Comparison of ENCODE assay signal across 27 cellular contexts in genomic region chr16:1009358-1010150, GRCh38. TPM values are rescaled to one million over a fixed set of nuclear protein-coding genes. Genes with fewer than 3 reads are reported as not detected.
"Had no signal": no experiment of that assay in that cellular context is flagged by ENCODE, and none has a peak within 500 bp of the region (broad histone marks: within the 10 kb centered on the region; RNA-seq: fewer than 3 reads in every experiment).

No MANE protein-coding gene starts in this region.

- H3K36me3 Mint-ChIP-seq: memory B cell; natural killer cell treated with Interleukin-12 subunit alpha and Interleukin-12 subunit beta and Interleukin-15 and Interleukin-18, amount 100 ng/mL, for 72 hours; stimulated activated memory B cell treated with anti-CD40 and anti-IgM and Interleukin-4, amounts not matched to agents 10 μg/mL and 1 μg/mL and 100 μg/mL, for 72 hours had no signal

- H3K9me3 Mint-ChIP-seq: dendritic cell treated with granulocyte-macrophage colony-stimulating factor and Interleukin-4, amounts not matched to agents 40 ng/mL and 50 ng/mL, for 4 days; memory B cell; natural killer cell treated with Interleukin-12 subunit alpha and Interleukin-12 subunit beta and Interleukin-15 and Interleukin-18, amount 100 ng/mL, for 72 hours; neural crest cell; stimulated activated memory B cell treated with anti-CD40 and anti-IgM and Interleukin-4, amounts not matched to agents 10 μg/mL and 1 μg/mL and 100 μg/mL, for 72 hours; stimulated activated naive CD8-positive, alpha-beta T cell treated with anti-CD3 and anti-CD28 coated beads, Interleukin-15, Interleukin-2, amounts not matched to agents 100 ng/mL and 50 ng/mL, for 24 hours had no signal

- H3K36me3 ChIP-seq: colonic mucosa, esophagus muscularis mucosa, gastroesophageal sphincter, heart left ventricle, prostate gland, right atrium auricular region, sigmoid colon, suprapubic skin, transverse colon, upper lobe of right lung, uterus had no signal

- H3K27ac Mint-ChIP-seq: dendritic cell treated with granulocyte-macrophage colony-stimulating factor and Interleukin-4, amounts not matched to agents 40 ng/mL and 50 ng/mL, for 4 days; memory B cell; natural killer cell treated with Interleukin-12 subunit alpha and Interleukin-12 subunit beta and Interleukin-15 and Interleukin-18, amount 100 ng/mL, for 72 hours; stimulated activated memory B cell treated with anti-CD40 and anti-IgM and Interleukin-4, amounts not matched to agents 10 μg/mL and 1 μg/mL and 100 μg/mL, for 72 hours; stimulated activated naive CD8-positive, alpha-beta T cell treated with anti-CD3 and anti-CD28 coated beads, Interleukin-15, Interleukin-2, amounts not matched to agents 100 ng/mL and 50 ng/mL, for 24 hours had no signal

- H3K4me3 Mint-ChIP-seq: dendritic cell treated with granulocyte-macrophage colony-stimulating factor and Interleukin-4, amounts not matched to agents 40 ng/mL and 50 ng/mL, for 4 days; memory B cell; natural killer cell treated with Interleukin-12 subunit alpha and Interleukin-12 subunit beta and Interleukin-15 and Interleukin-18, amount 100 ng/mL, for 72 hours; neural crest cell; stimulated activated memory B cell treated with anti-CD40 and anti-IgM and Interleukin-4, amounts not matched to agents 10 μg/mL and 1 μg/mL and 100 μg/mL, for 72 hours; stimulated activated naive CD8-positive, alpha-beta T cell treated with anti-CD3 and anti-CD28 coated beads, Interleukin-15, Interleukin-2, amounts not matched to agents 100 ng/mL and 50 ng/mL, for 24 hours had no signal

- ATAC-seq: foreskin keratinocyte; gastroesophageal sphincter; heart left ventricle; left lobe of liver; natural killer cell treated with Interleukin-12 subunit alpha and Interleukin-12 subunit beta and Interleukin-15 and Interleukin-18, amount 100 ng/mL, for 72 hours; stimulated activated memory B cell treated with anti-CD40 and anti-IgM and Interleukin-4, amounts not matched to agents 10 μg/mL and 1 μg/mL and 100 μg/mL, for 72 hours; upper lobe of right lung had no signal

- H3K4me3 ChIP-seq: colonic mucosa, esophagus muscularis mucosa, gastroesophageal sphincter, heart left ventricle, hepatocyte, lung, prostate gland, right atrium auricular region, sigmoid colon, suprapubic skin, transverse colon, upper lobe of right lung, uterus had no signal

- H3K27me3 ChIP-seq: colonic mucosa, hepatocyte, right atrium auricular region, uterus had no signal

- DNase-seq: colonic mucosa; effector memory CD4-positive, alpha-beta T cell; foreskin keratinocyte; heart left ventricle; kidney; sigmoid colon; stimulated activated CD4-positive, alpha-beta T cell treated with anti-CD3 and anti-CD28 coated beads, Interleukin-2, amount 100 ng/mL, for 24 hours; stimulated activated CD4-positive, alpha-beta T cell treated with anti-CD3 and anti-CD28 coated beads, Interleukin-4, amount 100 ng/mL, for 24 hours; transverse colon; upper lobe of right lung; uterus had no signal

- H3K9me3 ChIP-seq: colonic mucosa, esophagus muscularis mucosa, gastroesophageal sphincter, heart left ventricle, prostate gland, right atrium auricular region, sigmoid colon, suprapubic skin, transverse colon, upper lobe of right lung, uterus had no signal

RNA-seq across cellular contexts. Expression of gene SOX8, which starts 28.0 kb away (rescaled TPM):
- total RNA-seq: epithelial cell of proximal tubule, fibroblast of lung, foreskin keratinocyte, left lobe of liver had no signal
